In genomic region chr19:48614436-48615144, GRCh38 we compare ENCODE assay signal across 9 cellular contexts. TPM values are rescaled to one million over a fixed set of nuclear protein-coding genes. Genes with fewer than 3 reads are reported as not detected.
DNase-seq lines count a peak whose midpoint lies in the region; ATAC-seq and TF ChIP-seq lines count a peak whose summit lies in the region.
"Had no signal": no experiment of that assay in that cellular context is flagged by ENCODE, and none has a peak within 500 bp of the region (broad histone marks: within the 10 kb centered on the region; RNA-seq: fewer than 3 reads in every experiment).

TSS of gene FAM83E (minus strand) at chr19:48615076. CDS start at chr19:48613372, 1,704 bp downstream.

- DNase-seq in CD8-positive, alpha-beta memory T cell = no peak
- DNase-seq in HFFc6 (no peak), mucosa of gallbladder (ENCODE audit: low spot score) (peak; percentile 89), cerebellum (ENCODE audit: low spot score) (no peak), cortex of kidney (lab: John Stamatoyannopoulos, UW) (no peak)
- DNase-seq in activated naive CD4-positive, alpha-beta T cell treated with anti-CD3 and anti-CD28 coated beads, Interleukin-2, amount 10 ng/mL, durations not matched to agents 7 days and 5 days = no peak
- DNase-seq in effector CD8-positive, alpha-beta T cell (lab: John Stamatoyannopoulos, UW) = no peak

- H3K27ac Mint-ChIP-seq in CD8-positive, alpha-beta memory T cell = peak within 1 kb of the TSS in 5 of 8 donors; percentile 45 to 97 (median 63)
- peak within 1 kb of the TSS; percentile 43 for H3K27ac Mint-ChIP-seq in HFFc6
- H3K27ac Mint-ChIP-seq in activated naive CD4-positive, alpha-beta T cell treated with anti-CD3 and anti-CD28 coated beads, Interleukin-2, amount 10 ng/mL, durations not matched to agents 7 days and 5 days = peak within 1 kb of the TSS; percentile 16
- H3K27ac Mint-ChIP-seq: T-helper 1 cell treated with Interleukin-12 subunit alpha and Interleukin-12 subunit beta and Interleukin-4 antibody, amounts not matched to agents 30 μg/mL and 1 μg/mL, for 36 hours had no signal

- peaks cover 0 to 3% of the 10 kb centered on the region in 2 donors for H3K27me3 Mint-ChIP-seq in CD8-positive, alpha-beta memory T cell
- H3K27me3 Mint-ChIP-seq in HFFc6 (ENCODE audit: insufficient read depth) = peaks cover 25% of the 10 kb centered on the region
- H3K27me3 Mint-ChIP-seq in activated naive CD4-positive, alpha-beta T cell treated with anti-CD3 and anti-CD28 coated beads, Interleukin-2, amount 10 ng/mL, durations not matched to agents 7 days and 5 days = peaks cover 4% of the 10 kb centered on the region

- peak within 1 kb of the TSS in 3 of 7 donors; percentile 26 to 94 (median 39) for H3K4me3 Mint-ChIP-seq in CD8-positive, alpha-beta memory T cell
- peak within 1 kb of the TSS; percentile 9 for H3K4me3 Mint-ChIP-seq in HFFc6
- H3K4me3 Mint-ChIP-seq in activated naive CD4-positive, alpha-beta T cell treated with anti-CD3 and anti-CD28 coated beads, Interleukin-2, amount 10 ng/mL, durations not matched to agents 7 days and 5 days = no peak within 1 kb of the TSS

- no peak for TF ChIP-seq CTCF in HFFc6 (IDR thresholded peaks at IDR 0.05)

- H3K27ac ChIP-seq in CD8-positive, alpha-beta memory T cell (ENCODE audit: low read depth, low read length) = no peak within 1 kb of the TSS

- peaks cover 0 to 2% (median 0%) of the 10 kb centered on the region in 5 donors for H3K9me3 Mint-ChIP-seq in CD8-positive, alpha-beta memory T cell
- H3K9me3 Mint-ChIP-seq in HFFc6 = no peaks in the 10 kb centered on the region
- no peaks in the 10 kb centered on the region for H3K9me3 Mint-ChIP-seq in activated naive CD4-positive, alpha-beta T cell treated with anti-CD3 and anti-CD28 coated beads, Interleukin-2, amount 10 ng/mL, durations not matched to agents 7 days and 5 days
- H3K9me3 Mint-ChIP-seq: T-helper 1 cell treated with Interleukin-12 subunit alpha and Interleukin-12 subunit beta and Interleukin-4 antibody, amounts not matched to agents 30 μg/mL and 1 μg/mL, for 36 hours had no signal

- CTCF ChIA-PET in CD8-positive, alpha-beta memory T cell (lab: Charles Lee) = interaction anchor here (1.2 kb wide), 1 partner anchor 30 kb away, joined by 3 read pairs; no protein-coding TSS in a partner anchor
- CTCF ChIA-PET in activated naive CD4-positive, alpha-beta T cell treated with anti-CD3 and anti-CD28 coated beads, Interleukin-2, amount 10 ng/mL, durations not matched to agents 7 days and 5 days (lab: Charles Lee) = interaction anchor here (0.9 kb wide), 1 partner anchor 9 kb away, joined by 3 read pairs; no protein-coding TSS in a partner anchor

- H3K36me3 Mint-ChIP-seq in CD8-positive, alpha-beta memory T cell = peaks cover 0 to 50% (median 6%) of the 10 kb centered on the region in 3 donors
- peaks cover 34% of the 10 kb centered on the region for H3K36me3 Mint-ChIP-seq in HFFc6 (ENCODE audit: low read depth)
- H3K36me3 Mint-ChIP-seq in activated naive CD4-positive, alpha-beta T cell treated with anti-CD3 and anti-CD28 coated beads, Interleukin-2, amount 10 ng/mL, durations not matched to agents 7 days and 5 days = peaks cover 41% of the 10 kb centered on the region

- H3K4me1 Mint-ChIP-seq in CD8-positive, alpha-beta memory T cell = peaks cover 29 to 44% (median 33%) of the 10 kb centered on the region in 3 donors
- peaks cover 19% of the 10 kb centered on the region for H3K4me1 Mint-ChIP-seq in HFFc6 (ENCODE audit: low read depth)
- peaks cover 32% of the 10 kb centered on the region for H3K4me1 Mint-ChIP-seq in activated naive CD4-positive, alpha-beta T cell treated with anti-CD3 and anti-CD28 coated beads, Interleukin-2, amount 10 ng/mL, durations not matched to agents 7 days and 5 days

- H3K4me3 ChIP-seq in CD8-positive, alpha-beta memory T cell (ENCODE audit: low read length) = no peak within 1 kb of the TSS

- H3K4me1 ChIP-seq in CD8-positive, alpha-beta memory T cell (ENCODE audit: insufficient read depth, low read length) = peaks cover 25% of the 10 kb centered on the region

- peaks cover 24% of the 10 kb centered on the region for H3K36me3 ChIP-seq in CD8-positive, alpha-beta memory T cell (ENCODE audit: insufficient read depth, low read length)

- H3K9me3 ChIP-seq in CD8-positive, alpha-beta memory T cell (ENCODE audit: low read length) = no peaks in the 10 kb centered on the region

- no peak for ATAC-seq in GM18909 (IDR thresholded peaks at IDR 0.05; ENCODE audit: poor library complexity, unreplicated experiment)

- POLR2A ChIA-PET in CD8-positive, alpha-beta memory T cell (lab: Charles Lee) = interaction anchor here (1.0 kb wide), 1 partner anchor 10 kb away, joined by 4 read pairs; no protein-coding TSS in a partner anchor

- H3K27me3 ChIP-seq in CD8-positive, alpha-beta memory T cell (ENCODE audit: insufficient read depth, low read length, poor library complexity, severe bottlenecking) = no peaks in the 10 kb centered on the region

RNA-seq across cellular contexts. Expression of gene FAM83E, which starts in this region (rescaled TPM):
- total RNA-seq in CD8-positive, alpha-beta memory T cell = 1 to 10 TPM; 3.7 to 5.4 TPM
- not detected for polyA plus RNA-seq in CD8-positive, alpha-beta memory T cell
- total RNA-seq in HFFc6 (2021; fragmentation: NEBNext Ultra II Directional; extraction: Animal tissue kit (Norgen Biotek cat#: 25700)) = under 1 TPM; 0.23 to 0.99 (median 0.54) TPM
- total RNA-seq in mucosa of gallbladder (143 TPM), cerebellum (not detected)

Comparison
In these comparisons a context has a peak if more than half of its experiments do, and no peak if none do; other contexts are left out.
1. RNA of gene FAM83E (total RNA-seq): 143 TPM in mucosa of gallbladder (single experiment); 3.7 to 5.4 TPM in CD8-positive, alpha-beta memory T cell, 0.23 to 0.99 TPM in HFFc6 and not detected in cerebellum (single experiment); every median in the first group is over 10 times any median in the second.
2. Peak in every context shown above with its lines, with median percentiles within 50 percentile points of each other: H3K27ac Mint-ChIP-seq.